Comparison of ENCODE assay signal across 19 cellular contexts in genomic region chr16:54097774-54098173, GRCh38.
"Had no signal": no experiment of that assay in that cellular context is flagged by ENCODE, and none has a peak within 500 bp of the region (broad histone marks: within the 10 kb centered on the region; RNA-seq: fewer than 3 reads in every experiment).

No MANE protein-coding gene starts in this region.

- H3K9me3 ChIP-seq: SK-N-SH had no signal

- H3K27ac ChIP-seq: HL-60, RWPE1 had no signal

- H3K4me1 Mint-ChIP-seq: T-cell had no signal

- H3K27me3 Mint-ChIP-seq: T-cell had no signal

- H3K9ac ChIP-seq: SK-N-SH had no signal

- H3K27ac Mint-ChIP-seq: T-cell had no signal

- H3K4me3 Mint-ChIP-seq: T-cell had no signal

- H3K4me2 ChIP-seq: SK-N-SH had no signal

- DNase-seq: KBM-7; MV-4-11; NCI-H1048; NCI-H1105; NCI-H1436 treated with DMSO at 0.1 percent for 48 hours; NCI-H187 treated with DMSO at 0.1 percent for 48 hours; NCI-H2029 treated with DMSO at 0.1 percent for 48 hours; NCI-H526 treated with DMSO at 0.1 percent for 48 hours; NCI-H774; NK-92 treated with Interleukin-12 subunit alpha and Interleukin-12 subunit beta, amount 100 ng/mL, for 24 hours; PC-3; SHP77; SK-N-SH; SW 1271; T-cell had no signal

- FAIRE-seq: HTR-8/SVneo had no signal

- ATAC-seq: Panc1, PC-3, T-cell had no signal
